9 cellular contexts compared by ENCODE assay signal in genomic region chr22:50246242-50247175, GRCh38. TPM values are rescaled to one million over a fixed set of nuclear protein-coding genes. Genes with fewer than 3 reads are reported as not detected.
DNase-seq lines count a peak whose midpoint lies in the region; ATAC-seq, FAIRE-seq and TF ChIP-seq lines count a peak whose summit lies in the region.
"Had no signal": no experiment of that assay in that cellular context is flagged by ENCODE, and none has a peak within 500 bp of the region (broad histone marks: within the 10 kb centered on the region; RNA-seq: fewer than 3 reads in every experiment).

No MANE protein-coding gene starts in this region.

- H3K4me1 Mint-ChIP-seq in WTC11, result peaks cover 19% of the 10 kb centered on the region

- WGBS in A549 (ENCODE audit: missing lambda C conversion rate), result 89% methylated on average over 8 of the region's 20 CpGs

- no peaks in the 10 kb centered on the region; the same call in 1 of the 2 replicates for H3K27me3 Mint-ChIP-seq in WTC11 (ENCODE audit: low read depth)

- FAIRE-seq in A549 (lab: Jason Lieb, UNC), result no peak

- peak overlapping the region; percentile 98 for H3K4me2 ChIP-seq in A549

- ATAC-seq in A549, result peak; percentile 30 to 41; a peak in 2 of 6 replicates
- no peak for ATAC-seq in WTC11
- ATAC-seq in GM18870 (IDR thresholded peaks at IDR 0.05; ENCODE audit: unreplicated experiment), result no peak

- DNase-seq in A549 (ENCODE audit: low read depth in 1 of 2, low spot score in 1 of 2) (peak in 1 of 2 experiments; percentile 47), WTC11 (ENCODE audit: low spot score) (no peak), kidney glomerular epithelial cell (lab: John Stamatoyannopoulos, UW) (peak; percentile 4), hepatic stellate cell (ENCODE audit: low spot score) (no peak), Peyer's patch (no peak)
- DNase-seq in activated effector memory CD4-positive, alpha-beta T cell treated with Interleukin-2 at 50 U/mL for 16 hours, result no peak
- DNase-seq: GF-D8 had no signal

- TF ChIP-seq CTCF in A549 (IDR thresholded peaks at IDR 0.05) (no peak), GM12872 (IDR thresholded peaks at IDR 0.05; ENCODE audit: insufficient read depth, low read depth, low read length) (peak; percentile 38; the same call in 2 of the 3 replicates), WTC11 (IDR thresholded peaks at IDR 0.05) (no peak), Peyer's patch (IDR thresholded peaks at IDR 0.05) (peak in 2 of 6 experiments; percentile 16 to 28)

- POLR2A ChIA-PET in A549 (lab: Yijun Ruan, JAX) (interaction anchor here (0.7 to 1.1 kb wide), 2 partner anchors 25 to 96 kb away, joined by 3 read pairs; no protein-coding TSS in a partner anchor), WTC11 (lab: Charles Lee) (no interaction called here)

- TF ChIP-seq POLR2A in A549 (IDR thresholded peaks at IDR 0.05; ENCODE audit: low read length) (no peak), Peyer's patch (IDR thresholded peaks at IDR 0.05) (no peak)

- TF ChIP-seq EP300 in A549 (IDR thresholded peaks at IDR 0.05), result no peak

- TF ChIP-seq RAD21 in A549 (conservative IDR thresholded peaks at IDR 0.05 in 1 of 2, IDR thresholded peaks at IDR 0.05 in 1 of 2), result no peak

- H3K27ac ChIP-seq in A549 (no peak overlapping the region), Peyer's patch (no peak overlapping the region)

- no peak overlapping the region for H3K27ac Mint-ChIP-seq in WTC11

- peaks cover 0 to 13% (median 0%) of the 10 kb centered on the region in 3 donors for H3K36me3 ChIP-seq in Peyer's patch

- CTCF ChIA-PET in A549 (lab: Yijun Ruan, JAX) (interaction anchor here (0.6 to 1.8 kb wide), 3 partner anchors 74 to 98 kb away, joined by 3 to 6 read pairs (median 3); no protein-coding TSS in a partner anchor), WTC11 (lab: Charles Lee) (interaction anchor here (2.0 kb wide), 1 partner anchor 95 kb away, joined by 5 read pairs; no protein-coding TSS in a partner anchor)

- H3K4me1 ChIP-seq in A549 (peaks cover 26% of the 10 kb centered on the region; the same call in 2 of the 3 replicates), Peyer's patch (peaks cover 10 to 74% (median 46%) of the 10 kb centered on the region in 4 donors)

- no peaks in the 10 kb centered on the region for H3K27me3 ChIP-seq in Peyer's patch

- 0 out of 2 replicates have a peak, but pooled peaks cover 2% of the 10 kb centered on the region for H3K36me3 Mint-ChIP-seq in WTC11

- H3K9me3 Mint-ChIP-seq in WTC11, result no peaks in the 10 kb centered on the region

- peak overlapping the region; percentile 63 for H3K4me3 Mint-ChIP-seq in WTC11

- H3K4me3 ChIP-seq in A549, result no peak overlapping the region; the same call in 2 of the 3 replicates
- peak overlapping the region in 1 of 4 donors; percentile 77 for H3K4me3 ChIP-seq in Peyer's patch

- H3K9me3 ChIP-seq in A549 (no peaks in the 10 kb centered on the region), Peyer's patch (no peaks in the 10 kb centered on the region)

TF ChIP-seq in A549, 52 proteins besides CTCF, POLR2A, EP300 and RAD21:
- no peak for TF ChIP-seq BCL3 (IDR thresholded peaks at IDR 0.05)
- no peak for TF ChIP-seq JUN (IDR thresholded peaks at IDR 0.05)
- no peak for TF ChIP-seq MAX (IDR thresholded peaks at IDR 0.05)
- TF ChIP-seq MAZ (IDR thresholded peaks at IDR 0.05; ENCODE audit: borderline replicate concordance, low read depth, low read length), result no peak
- no peak for TF ChIP-seq RCOR1 (IDR thresholded peaks at IDR 0.05; ENCODE audit: low read depth, low read length)

TF ChIP-seq in WTC11, 78 proteins besides CTCF, POLR2A, EP300 and RAD21 (continues in another document):
- TF ChIP-seq AR (CRISPR knock-in tag; IDR thresholded peaks at IDR 0.05) (no peak), HMGXB4 (CRISPR knock-in tag; IDR thresholded peaks at IDR 0.05) (no peak), ETV6 (CRISPR knock-in tag; IDR thresholded peaks at IDR 0.05) (no peak)

RNA-seq across cellular contexts. Expression of gene TUBGCP6, which starts 1.7 kb away (rescaled TPM):
- 6.5 and 7.2 TPM in 2 replicates for polyA plus RNA-seq in A549 (2011; rRNA removed)
- 10.5 and 15.5 TPM in 2 replicates for polyA plus RNA-seq in A549 (2012; cell fraction: cytosol; rRNA removed)
- polyA plus RNA-seq in A549 (2012; cell fraction: nucleus; rRNA removed), result 122 and 169 TPM in 2 replicates
- polyA plus RNA-seq in A549 (2017; fragmentation: RNase III; extraction: RNeasy Plus Mini Kit Qiagen cat#74134 plus additional on column Dnase treatment), result 13.3 to 14.3 TPM (median 14.2 TPM) in 3 replicates
- polyA minus RNA-seq in A549 (2011; rRNA and poly(A)+ RNA removed), result 5.7 and 8.2 TPM in 2 replicates
- 36.3 to 45.4 TPM (median 40.8 TPM) in 3 replicates for total RNA-seq in WTC11 (2021)
- 100 to 1,000 TPM in 2 of 4 donors, 10 to 100 TPM in 2; 51.5 to 163 (median 111) TPM for total RNA-seq in Peyer's patch

RNA-seq across cellular contexts. Expression of gene HDAC10, which starts 4.6 kb away (rescaled TPM):
- 2.4 and 2.5 TPM in 2 replicates for polyA plus RNA-seq in A549 (2011; rRNA removed)
- polyA plus RNA-seq in A549 (2012; cell fraction: cytosol; rRNA removed), result 5.3 and 8.2 TPM in 2 replicates
- polyA plus RNA-seq in A549 (2012; cell fraction: nucleus; rRNA removed), result 67.3 and 101 TPM in 2 replicates
- 10.1 to 14.0 TPM (median 12.0 TPM) in 3 replicates for polyA plus RNA-seq in A549 (2017; fragmentation: RNase III; extraction: RNeasy Plus Mini Kit Qiagen cat#74134 plus additional on column Dnase treatment)
- 1.8 and 3.1 TPM in 2 replicates for polyA minus RNA-seq in A549 (2011; rRNA and poly(A)+ RNA removed)
- 31.9 to 40.9 TPM (median 38.2 TPM) in 3 replicates for total RNA-seq in WTC11 (2021)
- total RNA-seq in Peyer's patch, result 100 to 1,000 TPM in 3 of 4 donors, 10 to 100 TPM in 1; 57.3 to 165 (median 119) TPM

RNA-seq across cellular contexts. Expression of gene MAPK12, which starts 15.0 kb away (rescaled TPM):
- 12.5 and 13.5 TPM in 2 replicates for polyA plus RNA-seq in A549 (2011; rRNA removed)
- 29.7 and 32.2 TPM in 2 replicates for polyA plus RNA-seq in A549 (2012; cell fraction: cytosol; rRNA removed)
- 124 and 133 TPM in 2 replicates for polyA plus RNA-seq in A549 (2012; cell fraction: nucleus; rRNA removed)
- 24.1 to 26.0 TPM (median 25.8 TPM) in 3 replicates for polyA plus RNA-seq in A549 (2017; fragmentation: RNase III; extraction: RNeasy Plus Mini Kit Qiagen cat#74134 plus additional on column Dnase treatment)
- 13.0 and 15.1 TPM in 2 replicates for polyA minus RNA-seq in A549 (2011; rRNA and poly(A)+ RNA removed)
- total RNA-seq in WTC11 (2021), result 26.9 to 31.0 TPM (median 28.8 TPM) in 3 replicates
- 10 to 100 TPM in 1 of 4 donors, 1 to 10 TPM in 3; 1.2 to 37.1 (median 5.4) TPM for total RNA-seq in Peyer's patch

RNA-seq across cellular contexts. Expression of gene MAPK11, which starts 23.7 kb away (rescaled TPM):
- polyA plus RNA-seq in A549 (2011; rRNA removed) (1.6 and 3.0 TPM in 2 replicates), A549 (2017; fragmentation: RNase III; extraction: RNeasy Plus Mini Kit Qiagen cat#74134 plus additional on column Dnase treatment) (5.5 to 7.4 TPM (median 5.7 TPM) in 3 replicates)
- 4.9 and 6.3 TPM in 2 replicates for polyA plus RNA-seq in A549 (2012; cell fraction: cytosol; rRNA removed)
- polyA plus RNA-seq in A549 (2012; cell fraction: nucleus; rRNA removed), result 23.4 and 25.4 TPM in 2 replicates
- 2.8 and 4.9 TPM in 2 replicates for polyA minus RNA-seq in A549 (2011; rRNA and poly(A)+ RNA removed)
- total RNA-seq in WTC11 (2021) (1.4 to 2.3 TPM (median 1.9 TPM) in 3 replicates), Peyer's patch (10 to 100 TPM in 1 of 4 donors, 1 to 10 TPM in 2, not detected in 1; 2.0 to 14.0 (median 2.5) TPM)

RNA-seq across cellular contexts. Expression of gene SELENOO, which starts 45.7 kb away (rescaled TPM):
- polyA plus RNA-seq in A549 (2011; rRNA removed) (7.8 and 8.1 TPM in 2 replicates), A549 (2017; fragmentation: RNase III; extraction: RNeasy Plus Mini Kit Qiagen cat#74134 plus additional on column Dnase treatment) (11.3 to 14.7 TPM (median 13.7 TPM) in 3 replicates)
- 25.8 and 31.2 TPM in 2 replicates for polyA plus RNA-seq in A549 (2012; cell fraction: cytosol; rRNA removed)
- 128 and 152 TPM in 2 replicates for polyA plus RNA-seq in A549 (2012; cell fraction: nucleus; rRNA removed)
- 4.0 and 7.8 TPM in 2 replicates for polyA minus RNA-seq in A549 (2011; rRNA and poly(A)+ RNA removed)
- total RNA-seq in WTC11 (2021) (27.0 to 29.8 TPM (median 28.8 TPM) in 3 replicates), Peyer's patch (100 to 1,000 TPM in 1 of 4 donors, 10 to 100 TPM in 3; 48.7 to 101 (median 74.0) TPM)

Comparison
In these comparisons a context has a peak if more than half of its experiments do, and no peak if none do; other contexts are left out.
1. ATAC-seq: peak in A549 (2 of 2); none in WTC11 (single experiment) and GM18870 (single experiment).